In genomic region chr3:25033407-25034029, GRCh38 we compare ENCODE assay signal across 8 cellular contexts.
A peak's percentile ranks its signal among the peaks of the same experiment; 100 is the strongest.
DNase-seq lines count a peak whose midpoint lies in the region; TF ChIP-seq lines count a peak whose summit lies in the region.

No MANE protein-coding gene starts in this region.

- H3K27ac ChIP-seq in 22Rv1 = no peak overlapping the region
- H3K27ac ChIP-seq in WERI-Rb-1 = no peak overlapping the region
- no peak overlapping the region for H3K27ac ChIP-seq in left ventricle myocardium inferior (replicated peaks)
- no peak overlapping the region for H3K27ac ChIP-seq in smooth muscle cell (ENCODE audit: low read depth)
- H3K27ac ChIP-seq in suprapubic skin = no peak overlapping the region

- no peak for TF ChIP-seq EP300 in suprapubic skin (IDR thresholded peaks at IDR 0.05)

- H4K20me1 ChIP-seq in smooth muscle cell (ENCODE audit: low read depth) = no peaks in the 10 kb centered on the region

- TF ChIP-seq CTCF in 22Rv1 (IDR thresholded peaks at IDR 0.05) (peak; percentile 85), WERI-Rb-1 (IDR thresholded peaks at IDR 0.05; ENCODE audit: low read depth, low read length) (peak; percentile 88), left ventricle myocardium inferior (IDR thresholded peaks at IDR 0.05; ENCODE audit: borderline replicate concordance) (peak; percentile 76), smooth muscle cell (IDR thresholded peaks at IDR 0.05; ENCODE audit: borderline replicate concordance, insufficient read depth, poor library complexity, severe bottlenecking) (peak; percentile 55), suprapubic skin (IDR thresholded peaks at IDR 0.05) (peak in 1 of 2 donors; percentile 40)

- no peaks in the 10 kb centered on the region for H3K79me2 ChIP-seq in smooth muscle cell (ENCODE audit: low read depth)

- POLR2A ChIA-PET in HEK293T (lab: Yijun Ruan, JAX) = no interaction called here

- peaks cover 14% of the 10 kb centered on the region for H3F3A ChIP-seq in smooth muscle cell (ENCODE audit: low read depth)

- H3K4me1 ChIP-seq in left ventricle myocardium inferior = peaks cover 21% of the 10 kb centered on the region
- no peaks in the 10 kb centered on the region for H3K4me1 ChIP-seq in smooth muscle cell (ENCODE audit: low read depth)
- H3K4me1 ChIP-seq in suprapubic skin = peaks cover 9% of the 10 kb centered on the region

- no peak overlapping the region for H3K9ac ChIP-seq in smooth muscle cell (ENCODE audit: low read depth)

- intact Hi-C loops in left ventricle myocardium inferior (cut with micrococcal nuclease) = no loop called here

- H3K9me3 ChIP-seq in WERI-Rb-1 (ENCODE audit: severe bottlenecking) (no peaks in the 10 kb centered on the region), left ventricle myocardium inferior (replicated peaks) (no peaks in the 10 kb centered on the region), smooth muscle cell (replicated peaks; ENCODE audit: low read depth) (no peaks in the 10 kb centered on the region), suprapubic skin (no peaks in the 10 kb centered on the region)

- H3K27me3 ChIP-seq in WERI-Rb-1 (ENCODE audit: insufficient read depth, low read depth, severe bottlenecking) = no peaks in the 10 kb centered on the region
- no peaks in the 10 kb centered on the region for H3K27me3 ChIP-seq in left ventricle myocardium inferior (ENCODE audit: low read depth)
- H3K27me3 ChIP-seq in smooth muscle cell (ENCODE audit: low read depth) = no peaks in the 10 kb centered on the region
- no peaks in the 10 kb centered on the region for H3K27me3 ChIP-seq in suprapubic skin

- CTCF ChIA-PET in HEK293T (lab: Yijun Ruan, JAX) = interaction anchor here (0.6 to 4.3 kb wide), 22 partner anchors 9 to 560 kb away, joined by 3 to 37 read pairs (median 4); no protein-coding TSS in a partner anchor

- peak; percentile 16 for DNase-seq in GM03348 (ENCODE audit: low spot score)
- DNase-seq in HEK293T (ENCODE audit: extremely low spot score) = peak; percentile 77
- DNase-seq in M059J (ENCODE audit: low read depth) = peak; percentile 9
- DNase-seq in WERI-Rb-1 = peak; percentile 74
- peak; percentile 36 for DNase-seq in left ventricle myocardium inferior
- no peak for DNase-seq in smooth muscle cell (lab: John Stamatoyannopoulos, UW; ENCODE audit: unreplicated experiment)
- no peak for DNase-seq in suprapubic skin (ENCODE audit: low spot score in 2 of 2)

- no peaks in the 10 kb centered on the region for H3K36me3 ChIP-seq in WERI-Rb-1
- H3K36me3 ChIP-seq in left ventricle myocardium inferior = no peaks in the 10 kb centered on the region
- no peaks in the 10 kb centered on the region for H3K36me3 ChIP-seq in smooth muscle cell (ENCODE audit: low read depth)
- H3K36me3 ChIP-seq in suprapubic skin = no peaks in the 10 kb centered on the region

- no peak for TF ChIP-seq POLR2A in suprapubic skin (IDR thresholded peaks at IDR 0.05)

- H2AFZ ChIP-seq in smooth muscle cell (ENCODE audit: low read depth) = no peak overlapping the region

- 78% methylated on average over 6 of the region's 6 CpGs for WGBS in smooth muscle cell (ENCODE audit: low lambda C conversion rate)
- WGBS in suprapubic skin = 82% methylated on average over 6 of the region's 6 CpGs

- H3K4me2 ChIP-seq in smooth muscle cell = no peak overlapping the region

- no peak overlapping the region for H3K4me3 ChIP-seq in WERI-Rb-1 (ENCODE audit: low read depth, low read length)
- H3K4me3 ChIP-seq in left ventricle myocardium inferior = no peak overlapping the region
- no peak overlapping the region for H3K4me3 ChIP-seq in smooth muscle cell
- no peak overlapping the region for H3K4me3 ChIP-seq in suprapubic skin

TF ChIP-seq in HEK293T, 16 proteins besides CTCF, POLR2A, EP300 and RAD21:
- no peak for TF ChIP-seq L3MBTL2 (conservative IDR thresholded peaks at IDR 0.05)
- no peak for TF ChIP-seq PKNOX1 (IDR thresholded peaks at IDR 0.05)
- TF ChIP-seq SUZ12 (IDR thresholded peaks at IDR 0.05) = no peak
- TF ChIP-seq FOXA1 (IDR thresholded peaks at IDR 0.05) = no peak
- no peak for TF ChIP-seq ELF4 (IDR thresholded peaks at IDR 0.05)
- TF ChIP-seq FOXM1 (IDR thresholded peaks at IDR 0.05; ENCODE audit: borderline replicate concordance) = no peak
- no peak for TF ChIP-seq ARNT (IDR thresholded peaks at IDR 0.05)
- TF ChIP-seq SP1 (IDR thresholded peaks at IDR 0.05) = no peak
- TF ChIP-seq LEF1 (IDR thresholded peaks at IDR 0.05; ENCODE audit: borderline replicate concordance) = no peak
- TF ChIP-seq CTBP1 (IDR thresholded peaks at IDR 0.05; ENCODE audit: borderline replicate concordance) = no peak

Comparison
In these comparisons a context has a peak if more than half of its experiments do, and no peak if none do; other contexts are left out.
1. DNase-seq: peak in GM03348 (single experiment), HEK293T (single experiment), M059J (single experiment), WERI-Rb-1 (single experiment) and left ventricle myocardium inferior (single experiment); none in smooth muscle cell (single experiment) and suprapubic skin (0 of 2).